ENCODE assay signal across 9 cellular contexts in the genomic region with DNA sequence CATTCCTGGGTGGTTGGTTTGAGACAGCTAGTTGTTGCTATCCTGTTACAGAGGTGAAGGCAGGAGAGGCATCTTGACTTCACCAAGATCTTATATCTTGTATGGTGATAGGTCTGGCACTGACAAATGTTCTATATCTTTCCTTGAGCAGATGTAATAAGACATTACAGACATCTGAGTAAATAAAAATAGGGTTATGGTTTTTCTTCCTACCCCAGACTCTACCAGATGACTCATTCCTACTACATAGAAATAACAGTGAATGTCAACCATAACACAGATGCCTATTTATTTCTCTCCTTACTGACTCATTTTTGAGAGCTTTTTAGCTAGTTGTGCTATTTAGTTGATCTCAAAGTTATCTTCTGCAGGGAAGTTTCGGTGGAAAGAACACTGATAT. TPM values are rescaled to one million over a fixed set of nuclear protein-coding genes. Genes with fewer than 3 reads are reported as not detected.
DNase-seq lines count a peak whose midpoint lies in the region; ATAC-seq lines count a peak whose summit lies in the region.
"Had no signal": no experiment of that assay in that cellular context is flagged by ENCODE, and none has a peak within 500 bp of the region (broad histone marks: within the 10 kb centered on the region; RNA-seq: fewer than 3 reads in every experiment).

No MANE protein-coding gene starts in this region.

- DNase-seq in activated naive CD4-positive, alpha-beta T cell treated with anti-CD3 and anti-CD28 coated beads for 36 hours, result no peak
- DNase-seq in activated naive CD4-positive, alpha-beta T cell treated with anti-CD3 and anti-CD28 coated beads, Interleukin-2, amount 10 ng/mL, durations not matched to agents 7 days and 5 days, result no peak
- DNase-seq in NCI-H1436 (lab: John Stamatoyannopoulos, UW) (no peak), NAMALWA (ENCODE audit: low spot score) (no peak), HPDE6-E6E7 (ENCODE audit: extremely low spot score) (no peak)
- DNase-seq: KBM-7 had no signal

- CTCF ChIA-PET in activated naive CD4-positive, alpha-beta T cell treated with anti-CD3 and anti-CD28 coated beads for 36 hours (lab: Charles Lee), result no interaction called here
- CTCF ChIA-PET in activated naive CD4-positive, alpha-beta T cell treated with anti-CD3 and anti-CD28 coated beads, Interleukin-2, amount 10 ng/mL, durations not matched to agents 7 days and 5 days (lab: Charles Lee), result no interaction called here

- H3K4me1 Mint-ChIP-seq in activated naive CD4-positive, alpha-beta T cell treated with anti-CD3 and anti-CD28 coated beads for 36 hours (ENCODE audit: low read depth), result peaks cover 11% of the 10 kb centered on the region
- peaks cover 12% of the 10 kb centered on the region for H3K4me1 Mint-ChIP-seq in activated naive CD4-positive, alpha-beta T cell treated with anti-CD3 and anti-CD28 coated beads, Interleukin-2, amount 10 ng/mL, durations not matched to agents 7 days and 5 days
- H3K4me1 Mint-ChIP-seq in activated T-helper 17 cell treated with anti-CD3 and anti-CD28 coated beads, Interleukin-2, amount 50 U/mL, for 72 hours, result peaks cover 13% of the 10 kb centered on the region
- H3K4me1 Mint-ChIP-seq in stimulated activated naive CD8-positive, alpha-beta T cell treated with anti-CD3 and anti-CD28 coated beads, Interleukin-15, Interleukin-2, amounts not matched to agents 100 ng/mL and 50 ng/mL, for 24 hours (ENCODE audit: low read depth), result peaks cover 13% of the 10 kb centered on the region

- no peak overlapping the region for H3K4me3 Mint-ChIP-seq in activated naive CD4-positive, alpha-beta T cell treated with anti-CD3 and anti-CD28 coated beads for 36 hours
- H3K4me3 Mint-ChIP-seq in activated naive CD4-positive, alpha-beta T cell treated with anti-CD3 and anti-CD28 coated beads, Interleukin-2, amount 10 ng/mL, durations not matched to agents 7 days and 5 days, result no peak overlapping the region
- peak overlapping the region; percentile 67 for H3K4me3 Mint-ChIP-seq in activated T-helper 17 cell treated with anti-CD3 and anti-CD28 coated beads, Interleukin-2, amount 50 U/mL, for 72 hours
- peak overlapping the region; percentile 20 for H3K4me3 Mint-ChIP-seq in stimulated activated naive CD8-positive, alpha-beta T cell treated with anti-CD3 and anti-CD28 coated beads, Interleukin-15, Interleukin-2, amounts not matched to agents 100 ng/mL and 50 ng/mL, for 24 hours

- peak; percentile 57 for ATAC-seq in HG02981 (IDR thresholded peaks at IDR 0.05; ENCODE audit: unreplicated experiment)
- peak; percentile 93 for ATAC-seq in activated T-helper 17 cell treated with anti-CD3 and anti-CD28 coated beads, Interleukin-2, amount 50 U/mL, for 72 hours (replicated peaks)

- H3K27ac Mint-ChIP-seq in activated naive CD4-positive, alpha-beta T cell treated with anti-CD3 and anti-CD28 coated beads for 36 hours, result peak overlapping the region; percentile 68
- no peak overlapping the region for H3K27ac Mint-ChIP-seq in activated naive CD4-positive, alpha-beta T cell treated with anti-CD3 and anti-CD28 coated beads, Interleukin-2, amount 10 ng/mL, durations not matched to agents 7 days and 5 days
- H3K27ac Mint-ChIP-seq in activated T-helper 17 cell treated with anti-CD3 and anti-CD28 coated beads, Interleukin-2, amount 50 U/mL, for 72 hours, result peak overlapping the region; percentile 89
- peak overlapping the region; percentile 55 for H3K27ac Mint-ChIP-seq in stimulated activated naive CD8-positive, alpha-beta T cell treated with anti-CD3 and anti-CD28 coated beads, Interleukin-15, Interleukin-2, amounts not matched to agents 100 ng/mL and 50 ng/mL, for 24 hours

- intact Hi-C loops in activated naive CD4-positive, alpha-beta T cell treated with anti-CD3 and anti-CD28 coated beads for 36 hours (cut with micrococcal nuclease), result no loop called here

- no peaks in the 10 kb centered on the region for H3K27me3 Mint-ChIP-seq in activated naive CD4-positive, alpha-beta T cell treated with anti-CD3 and anti-CD28 coated beads for 36 hours (ENCODE audit: low read depth)
- no peaks in the 10 kb centered on the region for H3K27me3 Mint-ChIP-seq in activated naive CD4-positive, alpha-beta T cell treated with anti-CD3 and anti-CD28 coated beads, Interleukin-2, amount 10 ng/mL, durations not matched to agents 7 days and 5 days
- no peaks in the 10 kb centered on the region for H3K27me3 Mint-ChIP-seq in activated T-helper 17 cell treated with anti-CD3 and anti-CD28 coated beads, Interleukin-2, amount 50 U/mL, for 72 hours
- no peaks in the 10 kb centered on the region for H3K27me3 Mint-ChIP-seq in stimulated activated naive CD8-positive, alpha-beta T cell treated with anti-CD3 and anti-CD28 coated beads, Interleukin-15, Interleukin-2, amounts not matched to agents 100 ng/mL and 50 ng/mL, for 24 hours

- H3K9me3 Mint-ChIP-seq in activated naive CD4-positive, alpha-beta T cell treated with anti-CD3 and anti-CD28 coated beads for 36 hours, result no peaks in the 10 kb centered on the region
- H3K9me3 Mint-ChIP-seq in activated naive CD4-positive, alpha-beta T cell treated with anti-CD3 and anti-CD28 coated beads, Interleukin-2, amount 10 ng/mL, durations not matched to agents 7 days and 5 days, result peaks cover 2% of the 10 kb centered on the region
- H3K9me3 Mint-ChIP-seq in activated T-helper 17 cell treated with anti-CD3 and anti-CD28 coated beads, Interleukin-2, amount 50 U/mL, for 72 hours, result no peaks in the 10 kb centered on the region
- H3K9me3 Mint-ChIP-seq in stimulated activated naive CD8-positive, alpha-beta T cell treated with anti-CD3 and anti-CD28 coated beads, Interleukin-15, Interleukin-2, amounts not matched to agents 100 ng/mL and 50 ng/mL, for 24 hours, result no peaks in the 10 kb centered on the region

- peaks cover 22% of the 10 kb centered on the region for H3K36me3 Mint-ChIP-seq in activated naive CD4-positive, alpha-beta T cell treated with anti-CD3 and anti-CD28 coated beads for 36 hours (ENCODE audit: low read depth)
- H3K36me3 Mint-ChIP-seq in activated naive CD4-positive, alpha-beta T cell treated with anti-CD3 and anti-CD28 coated beads, Interleukin-2, amount 10 ng/mL, durations not matched to agents 7 days and 5 days, result peaks cover 6% of the 10 kb centered on the region
- H3K36me3 Mint-ChIP-seq in activated T-helper 17 cell treated with anti-CD3 and anti-CD28 coated beads, Interleukin-2, amount 50 U/mL, for 72 hours (ENCODE audit: low read depth), result peaks cover 37% of the 10 kb centered on the region
- peaks cover 44% of the 10 kb centered on the region for H3K36me3 Mint-ChIP-seq in stimulated activated naive CD8-positive, alpha-beta T cell treated with anti-CD3 and anti-CD28 coated beads, Interleukin-15, Interleukin-2, amounts not matched to agents 100 ng/mL and 50 ng/mL, for 24 hours (ENCODE audit: low read depth)

RNA-seq across cellular contexts. Expression of gene HNRNPH2, which starts 21.9 kb away (rescaled TPM):
- 10 to 100 TPM; 31.5 to 31.9 TPM for total RNA-seq in activated naive CD4-positive, alpha-beta T cell treated with anti-CD3 and anti-CD28 coated beads for 36 hours
- total RNA-seq in activated T-helper 17 cell treated with anti-CD3 and anti-CD28 coated beads, Interleukin-2, amount 50 U/mL, for 72 hours, result 10 to 100 TPM; 25.1 to 39.1 TPM

RNA-seq across cellular contexts. Expression of gene GLA, which starts 22.2 kb away (rescaled TPM):
- total RNA-seq in activated naive CD4-positive, alpha-beta T cell treated with anti-CD3 and anti-CD28 coated beads for 36 hours, result 10 to 100 TPM; 40.7 to 45.8 TPM
- total RNA-seq in activated T-helper 17 cell treated with anti-CD3 and anti-CD28 coated beads, Interleukin-2, amount 50 U/mL, for 72 hours, result 10 to 100 TPM; 64.9 to 67.2 TPM

RNA-seq across cellular contexts. Expression of gene RPL36A, which starts 39.1 kb away (rescaled TPM):
- total RNA-seq in activated naive CD4-positive, alpha-beta T cell treated with anti-CD3 and anti-CD28 coated beads for 36 hours, result 100 to 1,000 TPM; 446 to 500 TPM
- total RNA-seq in activated T-helper 17 cell treated with anti-CD3 and anti-CD28 coated beads, Interleukin-2, amount 50 U/mL, for 72 hours, result 100 to 1,000 TPM; 197 to 307 TPM

RNA-seq across cellular contexts. Expression of gene BTK, which starts 43.9 kb away (rescaled TPM):
- total RNA-seq in activated naive CD4-positive, alpha-beta T cell treated with anti-CD3 and anti-CD28 coated beads for 36 hours, result under 1 TPM; 0.38 to 0.47 TPM
- total RNA-seq in activated T-helper 17 cell treated with anti-CD3 and anti-CD28 coated beads, Interleukin-2, amount 50 U/mL, for 72 hours, result 1 to 10 TPM in 1 of 2 donors, under 1 TPM in 1; 0.48 to 1.7 TPM

RNA-seq across cellular contexts. Expression of gene ARMCX4, which starts 55.3 kb away (rescaled TPM):
- total RNA-seq in activated naive CD4-positive, alpha-beta T cell treated with anti-CD3 and anti-CD28 coated beads for 36 hours, result 1 to 10 TPM; 5.5 to 6.1 TPM
- total RNA-seq in activated T-helper 17 cell treated with anti-CD3 and anti-CD28 coated beads, Interleukin-2, amount 50 U/mL, for 72 hours, result 10 to 100 TPM in 1 of 2 donors, 1 to 10 TPM in 1; 4.9 to 11.3 TPM

Comparison
In these comparisons a context has a peak if more than half of its experiments do, and no peak if none do; other contexts are left out.
1. H3K4me3 Mint-ChIP-seq: peak in activated T-helper 17 cell treated with anti-CD3 and anti-CD28 coated beads, Interleukin-2, amount 50 U/mL, for 72 hours (single experiment) and stimulated activated naive CD8-positive, alpha-beta T cell treated with anti-CD3 and anti-CD28 coated beads, Interleukin-15, Interleukin-2, amounts not matched to agents 100 ng/mL and 50 ng/mL, for 24 hours (single experiment); none in activated naive CD4-positive, alpha-beta T cell treated with anti-CD3 and anti-CD28 coated beads for 36 hours (single experiment) and activated naive CD4-positive, alpha-beta T cell treated with anti-CD3 and anti-CD28 coated beads, Interleukin-2, amount 10 ng/mL, durations not matched to agents 7 days and 5 days (single experiment).